2 cellular contexts compared by ENCODE assay signal in genomic region chr11:36041988-36042606, GRCh38.
TF ChIP-seq lines count a peak whose summit lies in the region.

No MANE protein-coding gene starts in this region.

TF ChIP-seq in GM12878, 131 proteins besides CTCF, POLR2A, EP300 and RAD21:
- no peak for TF ChIP-seq SUZ12 (IDR thresholded peaks at IDR 0.05; ENCODE audit: unreplicated experiment)
- TF ChIP-seq NBN (IDR thresholded peaks at IDR 0.05), result no peak
- TF ChIP-seq TARDBP (IDR thresholded peaks at IDR 0.05; ENCODE audit: borderline replicate concordance), result no peak
- no peak for TF ChIP-seq NR2C1 (IDR thresholded peaks at IDR 0.05)
- no peak for TF ChIP-seq JUND (IDR thresholded peaks at IDR 0.05; ENCODE audit: low read depth, low read length)
- TF ChIP-seq TCF12 (IDR thresholded peaks at IDR 0.05; ENCODE audit: low read depth, low read length), result no peak
- TF ChIP-seq IRF5 (IDR thresholded peaks at IDR 0.05; ENCODE audit: borderline replicate concordance), result no peak
- no peak for TF ChIP-seq POLR2AphosphoS5 (IDR thresholded peaks at IDR 0.05; ENCODE audit: low read length)
- no peak for TF ChIP-seq IKZF2 (IDR thresholded peaks at IDR 0.05)
- TF ChIP-seq CUX1 (IDR thresholded peaks at IDR 0.05; ENCODE audit: insufficient replicate concordance, low read depth, low read length), result no peak
- TF ChIP-seq SPI1 (IDR thresholded peaks at IDR 0.05; ENCODE audit: borderline replicate concordance, insufficient read depth, low read depth, low read length), result peak; percentile 58
- peak; percentile 26; the same call in 1 of the 2 replicates for TF ChIP-seq SMC3 (IDR thresholded peaks at IDR 0.05; ENCODE audit: borderline replicate concordance, low read length)
- TF ChIP-seq CHD4 (IDR thresholded peaks at IDR 0.05), result no peak

TF ChIP-seq in neural cell, 6 proteins besides CTCF, POLR2A, EP300 and RAD21:
- no peak for TF ChIP-seq REST (IDR thresholded peaks at IDR 0.05; ENCODE audit: borderline replicate concordance)
- TF ChIP-seq SMC3 (conservative IDR thresholded peaks at IDR 0.05; ENCODE audit: poor library complexity), result no peak
- no peak for TF ChIP-seq POLR2AphosphoS5 (IDR thresholded peaks at IDR 0.05)
- TF ChIP-seq TAF1 (IDR thresholded peaks at IDR 0.05; ENCODE audit: low read depth), result no peak
- no peak for TF ChIP-seq EZH2 (IDR thresholded peaks at IDR 0.05; ENCODE audit: borderline replicate concordance, insufficient read depth, low read length, poor library complexity, severe bottlenecking)
- TF ChIP-seq MXI1 (conservative IDR thresholded peaks at IDR 0.05; ENCODE audit: poor library complexity, severe bottlenecking), result no peak
TF ChIP-seq in neural cell: peak in this region for 0.
